In genomic region chr16:21702259-21702658, GRCh38 we compare ENCODE assay signal across 23 cellular contexts. TPM values are rescaled to one million over a fixed set of nuclear protein-coding genes. Genes with fewer than 3 reads are reported as not detected.
"Had no signal": no experiment of that assay in that cellular context is flagged by ENCODE, and none has a peak within 500 bp of the region (broad histone marks: within the 10 kb centered on the region; RNA-seq: fewer than 3 reads in every experiment).

No MANE protein-coding gene starts in this region.

- DNase-seq: KBM-7, NCI-H1092, NCI-H1105 treated with DMSO at 0.1 percent for 48 hours, NCI-H1417 treated with DMSO at 0.1 percent for 48 hours, NCI-H146, NCI-H1694 treated with DMSO at 0.1 percent for 48 hours, NCI-H1930, NCI-H2081, NCI-H2107, NCI-H2227 treated with DMSO at 0.1 percent for 48 hours, NCI-H524, NCI-H526 treated with DMSO at 0.1 percent for 48 hours, NCI-H748 treated with DMSO at 0.1 percent for 48 hours, OCI-M1, PC-9, Peyer's patch, Right ventricle myocardium superior, SIG-M5 had no signal

RNA-seq across cellular contexts. Expression of gene OTOA, which starts 38.5 kb away (rescaled TPM):
- total RNA-seq: NCI-H460, PC-9, Peyer's patch, Right ventricle myocardium superior, RPMI7951, SJSA1 had no signal

RNA-seq across cellular contexts. Expression of gene IGSF6, which starts 49.9 kb away (rescaled TPM):
- total RNA-seq: LHCN-M2, MCF 10A, NCI-H460, PC-9, RPMI7951, SJSA1 had no signal
